21 cellular contexts compared by ENCODE assay signal in genomic region chr17:63495471-63495870, GRCh38. TPM values are rescaled to one million over a fixed set of nuclear protein-coding genes. Genes with fewer than 3 reads are reported as not detected.
A peak's percentile ranks its signal among the peaks of the same experiment; 100 is the strongest.
DNase-seq lines count a peak whose midpoint lies in the region; FAIRE-seq and TF ChIP-seq lines count a peak whose summit lies in the region.
"Had no signal": no experiment of that assay in that cellular context is flagged by ENCODE, and none has a peak within 500 bp of the region (broad histone marks: within the 10 kb centered on the region; RNA-seq: fewer than 3 reads in every experiment).

No MANE protein-coding gene starts in this region.

- no peaks in the 10 kb centered on the region for H3K36me3 ChIP-seq in H7 (replicated peaks; ENCODE audit: control insufficient read depth, insufficient read depth, low read length)
- no peaks in the 10 kb centered on the region for H3K36me3 ChIP-seq in kidney (ENCODE audit: control insufficient read depth in 1 of 2, insufficient read depth in 2 of 2, low read length in 2 of 2)
- H3K36me3 ChIP-seq: BLaER1 had no signal

- H3K9me3 ChIP-seq in AG04450 (ENCODE audit: control insufficient read depth, insufficient read depth, low read length), result no peaks in the 10 kb centered on the region; the same call in 1 of the 2 replicates
- no peaks in the 10 kb centered on the region for H3K9me3 ChIP-seq in kidney (ENCODE audit: control insufficient read depth in 1 of 2, low read length in 2 of 2)
- H3K9me3 ChIP-seq: BLaER1 had no signal

- H3K4me3 ChIP-seq in AG04450 (ENCODE audit: low read depth, low read length) (no peak overlapping the region), H7 (ENCODE audit: insufficient read depth, low read depth, low read length) (no peak overlapping the region), kidney (ENCODE audit: low read length in 2 of 2) (no peak overlapping the region)
- H3K4me3 ChIP-seq: BLaER1, GM23338 had no signal

- peak overlapping the region in 1 of 2 donors; percentile 10 for H3K9ac ChIP-seq in kidney (ENCODE audit: low read length in 2 of 2)
- H3K9ac ChIP-seq: BLaER1 had no signal

- TF ChIP-seq POLR2A in GM12892 (IDR thresholded peaks at IDR 0.05; ENCODE audit: low read depth, low read length), result no peak

- POLR2A ChIA-PET in AG04450 (lab: Yijun Ruan, JAX), result no interaction called here

- H3K27ac ChIP-seq in AG04450 (ENCODE audit: low read depth, low read length) (peak overlapping the region; percentile 31), kidney (ENCODE audit: low read depth in 2 of 2, low read length in 2 of 2) (peak overlapping the region; percentile 79 to 87)
- H3K27ac ChIP-seq: BLaER1, RWPE1 had no signal

- FAIRE-seq in kidney (lab: Jason Lieb, UNC) (no peak), GM12892 (lab: Jason Lieb, UNC) (no peak)
- FAIRE-seq: HTR-8/SVneo had no signal

- CTCF ChIA-PET in AG04450 (lab: Charles Lee), result interaction anchor here (3.0 kb wide), 1 partner anchor 17 kb away, joined by 14 read pairs; no protein-coding TSS in a partner anchor

- peaks cover 20 to 22% of the 10 kb centered on the region in 2 donors for H3K4me1 ChIP-seq in kidney (ENCODE audit: control insufficient read depth in 1 of 2, insufficient read depth in 1 of 2, low read depth in 1 of 2, low read length in 2 of 2)

- DNase-seq in AG04450 (ENCODE audit: low read depth, low spot score), result no peak
- DNase-seq in H7, result peak; percentile 29
- DNase-seq in NCI-H446 (lab: John Stamatoyannopoulos, UW), result peak; percentile 70 to 84
- no peak for DNase-seq in kidney
- DNase-seq in GM12892 (ENCODE audit: insufficient read length), result no peak
- DNase-seq in SK-N-DZ (ENCODE audit: low spot score), result no peak
- DNase-seq in OCI-M1 (lab: John Stamatoyannopoulos, UW), result no peak
- DNase-seq: CD4-positive, alpha-beta T cell; COR-L47; GDM1; MV-4-11; NCI-H1417; NCI-H187 treated with DMSO at 0.1 percent for 48 hours; NCI-H345; NCI-H69; SIG-M5 had no signal

- H3K27me3 ChIP-seq in AG04450 (ENCODE audit: control insufficient read depth, insufficient read depth, low read length) (peaks cover 4% of the 10 kb centered on the region), H7 (ENCODE audit: control insufficient read depth, insufficient read depth, low read length) (no peaks in the 10 kb centered on the region; the same call in 1 of the 2 replicates)
- H3K27me3 ChIP-seq: BLaER1 had no signal

- intact Hi-C loops in kidney (cut with DNase I), result no loop called here

- no peak for TF ChIP-seq CTCF in AG04450 (IDR thresholded peaks at IDR 0.05; ENCODE audit: low read depth, low read length)
- no peak for TF ChIP-seq CTCF in kidney (IDR thresholded peaks at IDR 0.05; ENCODE audit: borderline replicate concordance, extremely low read depth, insufficient read depth)

RNA-seq across cellular contexts. Expression of gene ACE, which starts 18.6 kb away (rescaled TPM):
- 0.99 and 1.1 TPM in 2 replicates for polyA plus RNA-seq in AG04450 (2011; rRNA removed)
- polyA minus RNA-seq in AG04450 (2011; rRNA and poly(A)+ RNA removed), result 1.1 and 1.8 TPM in 2 replicates
- total RNA-seq in H7 (2014; rRNA removed; shearing (Covaris generic)), result 4.6 and 7.6 TPM in 2 replicates
- 4.3 TPM for total RNA-seq in kidney
- 12.9 TPM for polyA plus RNA-seq in kidney (ENCODE audit: insufficient read depth, low read depth, low replicate concordance)
- 0.25 TPM for polyA plus RNA-seq in GM12892 (2012; ENCODE audit: missing spikeins)
- polyA plus RNA-seq in SK-N-DZ (2014; cell fraction: cytosol; rRNA removed), result 5.6 and 6.7 TPM in 2 replicates
- 12.7 and 13.9 TPM in 2 replicates for polyA plus RNA-seq in SK-N-DZ (2014; cell fraction: nucleus; rRNA removed)

RNA-seq across cellular contexts. Expression of gene KCNH6, which starts 27.7 kb away (rescaled TPM):
- polyA plus RNA-seq in AG04450 (2011; rRNA removed) (0.04 and 0.06 TPM in 2 replicates), kidney (ENCODE audit: insufficient read depth, low read depth, low replicate concordance) (4.8 TPM)
- polyA minus RNA-seq in AG04450 (2011; rRNA and poly(A)+ RNA removed), result not detected in 2 replicates
- total RNA-seq in H7 (2014; rRNA removed; shearing (Covaris generic)), result 1.5 and 1.6 TPM in 2 replicates
- 0.57 TPM for total RNA-seq in kidney
- not detected for polyA plus RNA-seq in GM12892 (2012; ENCODE audit: missing spikeins)
- polyA plus RNA-seq in SK-N-DZ (2014; cell fraction: cytosol; rRNA removed), result 0.10 TPM in 1 of 2 replicates, not detected in the other
- 0.06 TPM in 1 of 2 replicates, not detected in the other for polyA plus RNA-seq in SK-N-DZ (2014; cell fraction: nucleus; rRNA removed)
- total RNA-seq: CD4-positive, alpha-beta T cell had no signal
- polyA plus RNA-seq: IgD-negative memory B cell had no signal

RNA-seq across cellular contexts. Expression of gene CYB561, which starts 49.4 kb away (rescaled TPM):
- 4.9 and 5.3 TPM in 2 replicates for polyA plus RNA-seq in AG04450 (2011; rRNA removed)
- polyA minus RNA-seq in AG04450 (2011; rRNA and poly(A)+ RNA removed), result 7.1 and 10.7 TPM in 2 replicates
- 29.1 and 34.5 TPM in 2 replicates for total RNA-seq in H7 (2014; rRNA removed; shearing (Covaris generic))
- total RNA-seq in kidney, result 51.1 TPM
- polyA plus RNA-seq in kidney (ENCODE audit: insufficient read depth, low read depth, low replicate concordance), result 38.4 TPM
- polyA plus RNA-seq in GM12892 (2012; ENCODE audit: missing spikeins), result 3.3 TPM
- 6.6 and 14.1 TPM in 2 replicates for polyA plus RNA-seq in SK-N-DZ (2014; cell fraction: cytosol; rRNA removed)
- polyA plus RNA-seq in SK-N-DZ (2014; cell fraction: nucleus; rRNA removed), result 15.1 and 15.3 TPM in 2 replicates

RNA-seq across cellular contexts. Expression of gene DCAF7, which starts 54.8 kb away (rescaled TPM):
- polyA plus RNA-seq in AG04450 (2011; rRNA removed) (50.4 and 52.7 TPM in 2 replicates), kidney (ENCODE audit: insufficient read depth, low read depth, low replicate concordance) (19.9 TPM)
- polyA minus RNA-seq in AG04450 (2011; rRNA and poly(A)+ RNA removed), result 85.2 and 110 TPM in 2 replicates
- total RNA-seq in H7 (2014; rRNA removed; shearing (Covaris generic)), result 60.8 and 68.2 TPM in 2 replicates
- 81.0 TPM for total RNA-seq in kidney
- polyA plus RNA-seq in GM12892 (2012; ENCODE audit: missing spikeins), result 36.9 TPM
- polyA plus RNA-seq in SK-N-DZ (2014; cell fraction: cytosol; rRNA removed), result 87.3 and 103 TPM in 2 replicates
- polyA plus RNA-seq in SK-N-DZ (2014; cell fraction: nucleus; rRNA removed), result 30.7 and 32.7 TPM in 2 replicates

Comparison
In these comparisons a context has a peak if more than half of its experiments do, and no peak if none do; other contexts are left out.
1. DNase-seq: peak in H7 (single experiment) and NCI-H446 (2 of 2); none in AG04450 (single experiment), kidney (single experiment), GM12892 (single experiment), SK-N-DZ (single experiment) and OCI-M1 (single experiment).